ENCODE assay signal across 16 cellular contexts in genomic region chr7:41416208-41416595, GRCh38.
"Had no signal": no experiment of that assay in that cellular context is flagged by ENCODE, and none has a peak within 500 bp of the region (broad histone marks: within the 10 kb centered on the region; RNA-seq: fewer than 3 reads in every experiment).

No MANE protein-coding gene starts in this region.

- H3K27ac ChIP-seq: cardiac muscle cell, dorsolateral prefrontal cortex, neural progenitor cell, ovary, spleen, upper lobe of right lung, VCaP had no signal

- H2AFZ ChIP-seq: neural progenitor cell had no signal

- H3K9ac ChIP-seq: neural progenitor cell had no signal

- H3K27me3 ChIP-seq: cardiac muscle cell, dorsolateral prefrontal cortex, neural progenitor cell, ovary, spleen, upper lobe of right lung had no signal

- DNase-seq: activated CD4-positive, alpha-beta T cell treated with anti-CD3 and anti-CD28 coated beads, Interleukin-2, amount 50 U/mL, for 48 hours; activated naive CD4-positive, alpha-beta T cell treated with anti-CD3 and anti-CD28 coated beads, Interleukin-2, amount 10 ng/mL, durations not matched to agents 7 days and 5 days; activated T-cell treated with anti-CD3 and anti-CD28 coated beads, Interleukin-2, amount 50 U/mL, for 1 hour; dorsolateral prefrontal cortex; endodermal cell; foreskin melanocyte; head of caudate nucleus; left colon; ovary; spleen; stimulated activated naive CD8-positive, alpha-beta T cell treated with anti-CD3 and anti-CD28 coated beads, Interleukin-15, amount 100 ng/mL, for 72 hours; upper lobe of right lung had no signal

- H3K4me3 ChIP-seq: cardiac muscle cell, dorsolateral prefrontal cortex, lung, neural progenitor cell, ovary, spleen, upper lobe of right lung had no signal

- H3K9me3 ChIP-seq: ovary, upper lobe of right lung had no signal

- H3K36me3 ChIP-seq: cardiac muscle cell, neural progenitor cell, ovary, spleen, upper lobe of right lung had no signal

- H3K4me2 ChIP-seq: neural progenitor cell had no signal

- H3K4me1 ChIP-seq: neural progenitor cell, spleen, upper lobe of right lung had no signal
